Comparison of ENCODE assay signal across 8 cellular contexts in genomic region chr19:40777795-40778044, GRCh38. TPM values are rescaled to one million over a fixed set of nuclear protein-coding genes. Genes with fewer than 3 reads are reported as not detected.
A peak's percentile ranks its signal among the peaks of the same experiment; 100 is the strongest.
DNase-seq lines count a peak whose midpoint lies in the region; ATAC-seq and TF ChIP-seq lines count a peak whose summit lies in the region.

No MANE protein-coding gene starts in this region.

- DNase-seq in epithelial cell of prostate (ENCODE audit: low read depth, low spot score) = no peak
- no peak for DNase-seq in erythroblast (lab: John Stamatoyannopoulos, UW)

- no peak for TF ChIP-seq POLR2A in erythroblast (IDR thresholded peaks at IDR 0.05; ENCODE audit: low read length)

- H3K4me1 ChIP-seq in parathyroid adenoma = peaks cover 2% of the 10 kb centered on the region

- peak overlapping the region; percentile 85 for H2AFZ ChIP-seq in parathyroid adenoma

- ATAC-seq in GM18909 (IDR thresholded peaks at IDR 0.05; ENCODE audit: poor library complexity, unreplicated experiment) (no peak), GM21360 (IDR thresholded peaks at IDR 0.05; ENCODE audit: unreplicated experiment) (no peak), GM21529 (IDR thresholded peaks at IDR 0.05; ENCODE audit: unreplicated experiment) (no peak)

- peak overlapping the region; percentile 100 for H3K4me2 ChIP-seq in parathyroid adenoma (ENCODE audit: low read length)

- no peaks in the 10 kb centered on the region for H3K36me3 ChIP-seq in parathyroid adenoma (ENCODE audit: control insufficient read depth, insufficient read depth, low read length)

- no peak for TF ChIP-seq CTCF in parathyroid adenoma (IDR thresholded peaks at IDR 0.05)

- no peaks in the 10 kb centered on the region for H3K79me2 ChIP-seq in parathyroid adenoma

- H3K27ac ChIP-seq in epithelial cell of prostate = peak overlapping the region; percentile 96
- H3K27ac ChIP-seq in parathyroid adenoma = peak overlapping the region; percentile 98

- H3K9me3 ChIP-seq in parathyroid adenoma (ENCODE audit: control insufficient read depth, low read length) = no peaks in the 10 kb centered on the region

- peak overlapping the region; percentile 72 for H3K4me3 ChIP-seq in GM08714 (ENCODE audit: low read length)
- peak overlapping the region; percentile 99 for H3K4me3 ChIP-seq in parathyroid adenoma (ENCODE audit: low read depth, low read length)

- no peak overlapping the region for H3K9ac ChIP-seq in parathyroid adenoma

- H3K27me3 ChIP-seq in parathyroid adenoma (ENCODE audit: control insufficient read depth, insufficient read depth, low read length) = no peaks in the 10 kb centered on the region

TF ChIP-seq in PFSK-1, 5 proteins besides CTCF, POLR2A, EP300 and RAD21:
- 0 out of 4 replicates have a peak, but pooled peaks of 1 of the 2 experiments have one; percentile 16 for TF ChIP-seq REST (IDR thresholded peaks at IDR 0.05; ENCODE audit: insufficient read depth in 1 of 2, low read depth in 2 of 2, low read length in 2 of 2)
- no peak for TF ChIP-seq SIN3A (IDR thresholded peaks at IDR 0.05; ENCODE audit: borderline replicate concordance, insufficient read depth, low read length)
- TF ChIP-seq POLR2AphosphoS5 (IDR thresholded peaks at IDR 0.05; ENCODE audit: low read depth, low read length) = 0 out of 2 replicates have a peak, but pooled peaks have one; percentile 55
- TF ChIP-seq TAF1 (IDR thresholded peaks at IDR 0.05; ENCODE audit: borderline replicate concordance, insufficient read depth, low read length) = no peak

RNA-seq across cellular contexts. Expression of gene RAB4B, which starts 0.3 kb away (rescaled TPM):
- 55.7 TPM for polyA plus RNA-seq in PFSK-1 (2012; ENCODE audit: insufficient read length, low read depth)

RNA-seq across cellular contexts. Expression of gene MIA, which starts 2.4 kb away (rescaled TPM):
- not detected for polyA plus RNA-seq in PFSK-1 (2012; ENCODE audit: insufficient read length, low read depth)

RNA-seq across cellular contexts. Expression of gene EGLN2, which starts 21.3 kb away (rescaled TPM):
- polyA plus RNA-seq in PFSK-1 (2012; ENCODE audit: insufficient read length, low read depth) = 174 TPM

RNA-seq across cellular contexts. Expression of gene SNRPA, which starts 26.7 kb away (rescaled TPM):
- polyA plus RNA-seq in PFSK-1 (2012; ENCODE audit: insufficient read length, low read depth) = 114 TPM

RNA-seq across cellular contexts. Expression of gene ACTMAP, which starts 27.4 kb away (rescaled TPM):
- 28.5 TPM for polyA plus RNA-seq in PFSK-1 (2012; ENCODE audit: insufficient read length, low read depth)
